In genomic region chr14:90905531-90905930, GRCh38 we compare ENCODE assay signal across 12 cellular contexts.
DNase-seq lines count a peak whose midpoint lies in the region; ATAC-seq lines count a peak whose summit lies in the region.
"Had no signal": no experiment of that assay in that cellular context is flagged by ENCODE, and none has a peak within 500 bp of the region (broad histone marks: within the 10 kb centered on the region; RNA-seq: fewer than 3 reads in every experiment).

No MANE protein-coding gene starts in this region.

- DNase-seq in activated CD8-positive, alpha-beta memory T cell treated with anti-CD3 and anti-CD28 coated beads, Interleukin-2, amount 10 ng/mL, durations not matched to agents 7 days and 5 days, result no peak
- DNase-seq in activated CD8-positive, alpha-beta memory T cell treated with anti-CD3 and anti-CD28 coated beads, Interleukin-2, amount 50 U/mL, for 48 hours, result no peak
- peak in 1 of 2 donors; percentile 1 for DNase-seq in memory B cell (ENCODE audit: low spot score in 2 of 2)
- no peak for DNase-seq in DMS114 treated with DMSO at 0.1 percent for 48 hours (lab: John Stamatoyannopoulos, UW; ENCODE audit: unreplicated experiment)
- no peak for DNase-seq in aorta
- DNase-seq: activated CD8-positive, alpha-beta memory T cell treated with anti-CD3 and anti-CD28 coated beads for 24 hours; stimulated activated CD4-positive, alpha-beta T cell treated with anti-CD3 and anti-CD28 coated beads, Interleukin-2, amount 100 ng/mL, for 24 hours had no signal

- H3K4me3 Mint-ChIP-seq in activated CD8-positive, alpha-beta memory T cell treated with anti-CD3 and anti-CD28 coated beads, Interleukin-2, amount 10 ng/mL, durations not matched to agents 7 days and 5 days, result no peak overlapping the region
- H3K4me3 Mint-ChIP-seq in memory B cell, result no peak overlapping the region
- H3K4me3 Mint-ChIP-seq: nephron, type B pancreatic cell had no signal

- no peaks in the 10 kb centered on the region for H3K4me1 ChIP-seq in aorta (ENCODE audit: control insufficient read depth in 1 of 2, insufficient read depth in 2 of 2, low read length in 2 of 2)

- no peaks in the 10 kb centered on the region for H3K9me3 ChIP-seq in aorta (ENCODE audit: control insufficient read depth, low read length)

- no peak overlapping the region for H3K4me3 ChIP-seq in aorta (ENCODE audit: low read length in 2 of 2)

- peaks cover 24% of the 10 kb centered on the region for H3K4me1 Mint-ChIP-seq in activated CD8-positive, alpha-beta memory T cell treated with anti-CD3 and anti-CD28 coated beads, Interleukin-2, amount 10 ng/mL, durations not matched to agents 7 days and 5 days
- peaks cover 13% of the 10 kb centered on the region for H3K4me1 Mint-ChIP-seq in memory B cell
- H3K4me1 Mint-ChIP-seq: nephron had no signal

- H3K27ac Mint-ChIP-seq in activated CD8-positive, alpha-beta memory T cell treated with anti-CD3 and anti-CD28 coated beads, Interleukin-2, amount 10 ng/mL, durations not matched to agents 7 days and 5 days, result peak overlapping the region; percentile 57
- H3K27ac Mint-ChIP-seq in memory B cell, result peak overlapping the region; percentile 86
- H3K27ac Mint-ChIP-seq: nephron, type B pancreatic cell had no signal

- H3K36me3 Mint-ChIP-seq in activated CD8-positive, alpha-beta memory T cell treated with anti-CD3 and anti-CD28 coated beads, Interleukin-2, amount 10 ng/mL, durations not matched to agents 7 days and 5 days, result peaks cover 20% of the 10 kb centered on the region
- peaks cover under 1% of the 10 kb centered on the region for H3K36me3 Mint-ChIP-seq in memory B cell
- H3K36me3 Mint-ChIP-seq: type B pancreatic cell had no signal

- no peaks in the 10 kb centered on the region for H3K27me3 Mint-ChIP-seq in activated CD8-positive, alpha-beta memory T cell treated with anti-CD3 and anti-CD28 coated beads, Interleukin-2, amount 10 ng/mL, durations not matched to agents 7 days and 5 days
- H3K27me3 Mint-ChIP-seq in memory B cell, result no peaks in the 10 kb centered on the region
- H3K27me3 Mint-ChIP-seq: type B pancreatic cell had no signal

- no peaks in the 10 kb centered on the region for H3K9me3 Mint-ChIP-seq in activated CD8-positive, alpha-beta memory T cell treated with anti-CD3 and anti-CD28 coated beads, Interleukin-2, amount 10 ng/mL, durations not matched to agents 7 days and 5 days (ENCODE audit: low read depth)
- no peaks in the 10 kb centered on the region for H3K9me3 Mint-ChIP-seq in memory B cell
- H3K9me3 Mint-ChIP-seq: nephron, type B pancreatic cell had no signal

- ATAC-seq in activated CD8-positive, alpha-beta memory T cell treated with anti-CD3 and anti-CD28 coated beads, Interleukin-2, amount 10 ng/mL, durations not matched to agents 7 days and 5 days, result peak; percentile 38
- ATAC-seq in GM21717 (IDR thresholded peaks at IDR 0.05; ENCODE audit: unreplicated experiment) (peak; percentile 73), HG03354 (IDR thresholded peaks at IDR 0.05; ENCODE audit: poor library complexity, severe bottlenecking, unreplicated experiment) (peak; percentile 93), memory B cell (ENCODE audit: low read depth) (peak; percentile 81), HG03439 (IDR thresholded peaks at IDR 0.05; ENCODE audit: unreplicated experiment) (no peak), aorta (ENCODE audit: low FRiP score) (no peak)

- H3K36me3 ChIP-seq in aorta (ENCODE audit: control insufficient read depth in 1 of 2, insufficient read depth in 2 of 2, low read length in 1 of 2), result no peaks in the 10 kb centered on the region

- intact Hi-C loops in aorta (cut with DNase I), result loop anchor here in 1 of 2 donors (2.0 kb wide), 1 partner anchor 381 kb away; no protein-coding TSS in a partner anchor

- CTCF ChIA-PET in activated CD8-positive, alpha-beta memory T cell treated with anti-CD3 and anti-CD28 coated beads, Interleukin-2, amount 10 ng/mL, durations not matched to agents 7 days and 5 days (lab: Charles Lee), result interaction anchor here (1.5 to 5.5 kb wide), 2 partner anchors 155 to 269 kb away, joined by 3 to 129 read pairs; partner anchors contain the start of gene RPS6KA5

- no peak overlapping the region for H3K27ac ChIP-seq in aorta (ENCODE audit: low read depth in 1 of 2, low read length in 2 of 2)

- no peaks in the 10 kb centered on the region for H3K27me3 ChIP-seq in aorta (ENCODE audit: control insufficient read depth in 1 of 2, insufficient read depth in 2 of 2, low read length in 1 of 2)

Comparison
In these comparisons a context has a peak if more than half of its experiments do, and no peak if none do; other contexts are left out.
1. ATAC-seq: peak in activated CD8-positive, alpha-beta memory T cell treated with anti-CD3 and anti-CD28 coated beads, Interleukin-2, amount 10 ng/mL, durations not matched to agents 7 days and 5 days (single experiment), GM21717 (single experiment), HG03354 (single experiment) and memory B cell (single experiment); none in HG03439 (single experiment) and aorta (single experiment).